In genomic region chr12:59164991-59165718, GRCh38 we compare ENCODE assay signal across 11 cellular contexts.
DNase-seq lines count a peak whose midpoint lies in the region; ATAC-seq and TF ChIP-seq lines count a peak whose summit lies in the region.
"Had no signal": no experiment of that assay in that cellular context is flagged by ENCODE, and none has a peak within 500 bp of the region (broad histone marks: within the 10 kb centered on the region; RNA-seq: fewer than 3 reads in every experiment).

No MANE protein-coding gene starts in this region.

- ATAC-seq in HG02870 (IDR thresholded peaks at IDR 0.05; ENCODE audit: unreplicated experiment) = no peak
- ATAC-seq in stimulated activated naive CD8-positive, alpha-beta T cell treated with anti-CD3 and anti-CD28 coated beads, Interleukin-15, Interleukin-2, amounts not matched to agents 100 U/mL and 50 U/mL, for 24 hours = no peak

- peak; percentile 80 for TF ChIP-seq CTCF in neural progenitor cell (IDR thresholded peaks at IDR 0.05)

- H3K36me3 ChIP-seq in neural progenitor cell = no peaks in the 10 kb centered on the region
- H3K36me3 ChIP-seq: BLaER1 had no signal

- no peak overlapping the region for H3K4me3 Mint-ChIP-seq in neural progenitor cell
- H3K4me3 Mint-ChIP-seq: activated B cell treated with CpG ODN at 0.5 μM for 24 hours had no signal

- H3K27ac ChIP-seq in neural progenitor cell = no peak overlapping the region
- H3K27ac ChIP-seq: BLaER1, skin epidermis had no signal

- peaks cover 13% of the 10 kb centered on the region for H3K4me1 Mint-ChIP-seq in neural progenitor cell
- H3K4me1 Mint-ChIP-seq: activated B cell treated with CpG ODN at 0.5 μM for 24 hours had no signal

- no peak overlapping the region for H3K4me2 ChIP-seq in neural progenitor cell
- H3K4me2 ChIP-seq: BLaER1 had no signal

- H3K27me3 Mint-ChIP-seq in neural progenitor cell (ENCODE audit: insufficient read depth, low read depth) = no peaks in the 10 kb centered on the region
- H3K27me3 Mint-ChIP-seq: activated B cell treated with CpG ODN at 0.5 μM for 24 hours had no signal

- H3F3A ChIP-seq in neural progenitor cell (ENCODE audit: low read depth) = no peaks in the 10 kb centered on the region

- H3K27ac Mint-ChIP-seq in neural progenitor cell = no peak overlapping the region
- H3K27ac Mint-ChIP-seq: activated B cell treated with CpG ODN at 0.5 μM for 24 hours had no signal

- no peak overlapping the region for H2AFZ ChIP-seq in neural progenitor cell (replicated peaks)

- H3K27me3 ChIP-seq in neural progenitor cell = no peaks in the 10 kb centered on the region
- H3K27me3 ChIP-seq: BLaER1 had no signal

- no peaks in the 10 kb centered on the region for H3K36me3 Mint-ChIP-seq in neural progenitor cell

- DNase-seq in DMS153 treated with DMSO at 0.1 percent for 48 hours (lab: John Stamatoyannopoulos, UW; ENCODE audit: unreplicated experiment) (peak; percentile 61), DMS153 (lab: John Stamatoyannopoulos, UW) (no peak), NCI-H226 (peak; percentile 15), cerebellar cortex (ENCODE audit: low spot score) (peak; percentile 24), neural progenitor cell (ENCODE audit: low spot score) (peak; percentile 66)
- no peak for DNase-seq in stimulated activated naive CD8-positive, alpha-beta T cell treated with anti-CD3 and anti-CD28 coated beads, Interleukin-15, Interleukin-2, amounts not matched to agents 100 U/mL and 50 U/mL, for 24 hours
- DNase-seq in activated T-cell treated with anti-CD3 and anti-CD28 coated beads, Interleukin-2, amount 50 U/mL, for 1 hour = no peak
- DNase-seq: activated B cell treated with CpG ODN at 0.5 μM for 24 hours had no signal

- H3K9me3 ChIP-seq in neural progenitor cell (ENCODE audit: low read depth) = no peaks in the 10 kb centered on the region
- H3K9me3 ChIP-seq: BLaER1 had no signal

- H3K9ac ChIP-seq in neural progenitor cell = no peak overlapping the region
- H3K9ac ChIP-seq: BLaER1 had no signal

- H4K20me1 ChIP-seq in neural progenitor cell (ENCODE audit: low read depth) = no peaks in the 10 kb centered on the region
- H4K20me1 ChIP-seq: BLaER1 had no signal

- no peaks in the 10 kb centered on the region for H3K79me2 ChIP-seq in neural progenitor cell (ENCODE audit: low read depth)

- H3K4me3 ChIP-seq in neural progenitor cell = no peak overlapping the region
- H3K4me3 ChIP-seq: BLaER1, skin epidermis had no signal

- H3K4me1 ChIP-seq in neural progenitor cell = peaks cover 7% of the 10 kb centered on the region
- H3K4me1 ChIP-seq: BLaER1 had no signal

- no peaks in the 10 kb centered on the region for H3K9me3 Mint-ChIP-seq in neural progenitor cell
- H3K9me3 Mint-ChIP-seq: activated B cell treated with CpG ODN at 0.5 μM for 24 hours had no signal

Comparison
In these comparisons a context has a peak if more than half of its experiments do, and no peak if none do; other contexts are left out.
1. DNase-seq: peak in DMS153 treated with DMSO at 0.1 percent for 48 hours (single experiment), NCI-H226 (single experiment), cerebellar cortex (single experiment) and neural progenitor cell (single experiment); none in DMS153 (single experiment), stimulated activated naive CD8-positive, alpha-beta T cell treated with anti-CD3 and anti-CD28 coated beads, Interleukin-15, Interleukin-2, amounts not matched to agents 100 U/mL and 50 U/mL, for 24 hours (single experiment) and activated T-cell treated with anti-CD3 and anti-CD28 coated beads, Interleukin-2, amount 50 U/mL, for 1 hour (single experiment).